ENCODE assay signal across 16 cellular contexts in the genomic region with DNA sequence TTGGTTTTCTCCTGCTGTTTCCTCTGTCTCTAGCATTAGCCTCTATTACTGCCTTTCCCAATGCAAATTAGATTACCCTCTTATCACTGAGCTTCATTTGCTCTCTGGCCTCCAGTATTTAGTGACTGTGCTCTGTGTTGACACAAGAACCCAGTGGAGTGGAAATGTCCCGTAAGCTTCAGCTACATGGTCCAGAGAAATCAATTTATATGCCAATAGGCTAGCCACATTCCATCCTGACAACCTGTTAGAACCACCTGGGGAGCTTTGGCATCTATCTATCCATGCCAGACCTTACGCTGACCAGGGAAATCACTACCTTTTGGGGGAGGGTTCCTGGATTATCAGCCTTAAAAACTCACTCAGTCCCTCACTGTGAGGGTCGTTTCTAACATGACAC.
DNase-seq lines count a peak whose midpoint lies in the region; ATAC-seq and TF ChIP-seq lines count a peak whose summit lies in the region.
"Had no signal": no experiment of that assay in that cellular context is flagged by ENCODE, and none has a peak within 500 bp of the region (broad histone marks: within the 10 kb centered on the region; RNA-seq: fewer than 3 reads in every experiment).

No MANE protein-coding gene starts in this region.

- DNase-seq in DMS153 treated with DMSO at 0.1 percent for 48 hours (lab: John Stamatoyannopoulos, UW; ENCODE audit: unreplicated experiment) (peak; percentile 51), NCI-H1436 treated with DMSO at 0.1 percent for 48 hours (lab: John Stamatoyannopoulos, UW) (peak; percentile 85), T-helper 17 cell (no peak), mucosa of descending colon (no peak), SHP77 treated with DMSO at 0.1 percent for 48 hours (lab: John Stamatoyannopoulos, UW) (no peak)
- DNase-seq: activated CD8-positive, alpha-beta T cell treated with anti-CD3 and anti-CD28 coated beads for 36 hours; activated naive CD8-positive, alpha-beta T cell treated with anti-CD3 and anti-CD28 coated beads, Interleukin-2, amount 50 U/mL, for 24 hours; activated T-cell treated with anti-CD3 and anti-CD28 coated beads, Interleukin-2, amount 50 U/mL, for 72 hours; effector CD4-positive, alpha-beta T cell; left cardiac atrium; NCI-H2029 treated with DMSO at 0.1 percent for 48 hours; SK-N-SH; stimulated activated CD4-positive, alpha-beta T cell treated with anti-CD3 and anti-CD28 coated beads, Interleukin-15, amount 100 ng/mL, for 24 hours had no signal

- no peaks in the 10 kb centered on the region for H3K27me3 Mint-ChIP-seq in T-helper 17 cell
- H3K27me3 Mint-ChIP-seq: activated CD8-positive, alpha-beta T cell treated with anti-CD3 and anti-CD28 coated beads for 36 hours; activated naive CD8-positive, alpha-beta T cell treated with anti-CD3 and anti-CD28 coated beads, Interleukin-2, amount 50 U/mL, for 24 hours had no signal

- H3K36me3 ChIP-seq in mucosa of descending colon (ENCODE audit: low read depth), result no peaks in the 10 kb centered on the region

- no peaks in the 10 kb centered on the region for H3K9me3 ChIP-seq in T-helper 17 cell (ENCODE audit: control insufficient read depth, low read length, poor library complexity, severe bottlenecking)
- H3K9me3 ChIP-seq in mucosa of descending colon, result no peaks in the 10 kb centered on the region
- H3K9me3 ChIP-seq: SK-N-SH had no signal

- intact Hi-C loops in mucosa of descending colon (cut with DNase I, micrococcal nuclease), result no loop called here

- no peaks in the 10 kb centered on the region for H3K4me1 ChIP-seq in mucosa of descending colon (ENCODE audit: low read depth)

- TF ChIP-seq CTCF in mucosa of descending colon (IDR thresholded peaks at IDR 0.05), result no peak

- H3K4me3 Mint-ChIP-seq in T-helper 17 cell, result no peak overlapping the region
- H3K4me3 Mint-ChIP-seq: activated CD8-positive, alpha-beta T cell treated with anti-CD3 and anti-CD28 coated beads for 36 hours; activated naive CD8-positive, alpha-beta T cell treated with anti-CD3 and anti-CD28 coated beads, Interleukin-2, amount 50 U/mL, for 24 hours; activated T-cell treated with anti-CD3 and anti-CD28 coated beads, Interleukin-2, amount 50 U/mL, for 72 hours had no signal

- peak overlapping the region; percentile 51 for H3K27ac Mint-ChIP-seq in T-helper 17 cell
- H3K27ac Mint-ChIP-seq: activated CD8-positive, alpha-beta T cell treated with anti-CD3 and anti-CD28 coated beads for 36 hours; activated naive CD8-positive, alpha-beta T cell treated with anti-CD3 and anti-CD28 coated beads, Interleukin-2, amount 50 U/mL, for 24 hours had no signal

- peaks cover 2% of the 10 kb centered on the region for H3K36me3 Mint-ChIP-seq in T-helper 17 cell (ENCODE audit: low read depth)

- no peak overlapping the region for H3K4me3 ChIP-seq in mucosa of descending colon

- ATAC-seq in T-helper 17 cell (no peak), mucosa of descending colon (peak; percentile 67), HG03460 (IDR thresholded peaks at IDR 0.05; ENCODE audit: unreplicated experiment) (no peak), HG02840 (IDR thresholded peaks at IDR 0.05; ENCODE audit: low FRiP score, unreplicated experiment) (no peak), GM18511 (IDR thresholded peaks at IDR 0.05; ENCODE audit: unreplicated experiment) (no peak)
- ATAC-seq: activated CD8-positive, alpha-beta T cell treated with anti-CD3 and anti-CD28 coated beads for 36 hours; activated naive CD8-positive, alpha-beta T cell treated with anti-CD3 and anti-CD28 coated beads, Interleukin-2, amount 50 U/mL, for 24 hours; activated T-cell treated with anti-CD3 and anti-CD28 coated beads, Interleukin-2, amount 50 U/mL, for 72 hours; left cardiac atrium had no signal

- H3K4me1 Mint-ChIP-seq in T-helper 17 cell, result peaks cover 8% of the 10 kb centered on the region

Comparison
In these comparisons a context has a peak if more than half of its experiments do, and no peak if none do; other contexts are left out.
1. DNase-seq: peak in DMS153 treated with DMSO at 0.1 percent for 48 hours (single experiment) and NCI-H1436 treated with DMSO at 0.1 percent for 48 hours (single experiment); none in T-helper 17 cell (0 of 3), mucosa of descending colon (0 of 3) and SHP77 treated with DMSO at 0.1 percent for 48 hours (single experiment).